Comparison of ENCODE assay signal across 16 cellular contexts in genomic region chr4:158139086-158139485, GRCh38. TPM values are rescaled to one million over a fixed set of nuclear protein-coding genes. Genes with fewer than 3 reads are reported as not detected.
"Had no signal": no experiment of that assay in that cellular context is flagged by ENCODE, and none has a peak within 500 bp of the region (broad histone marks: within the 10 kb centered on the region; RNA-seq: fewer than 3 reads in every experiment).

No MANE protein-coding gene starts in this region.

- H3K4me3 Mint-ChIP-seq: activated CD4-positive, alpha-beta memory T cell treated with anti-CD3 and anti-CD28 coated beads for 36 hours; activated CD8-positive, alpha-beta memory T cell treated with anti-CD3 and anti-CD28 coated beads, Interleukin-2, amount 10 ng/mL, durations not matched to agents 7 days and 5 days; activated naive CD4-positive, alpha-beta T cell treated with anti-CD3 and anti-CD28 coated beads for 36 hours; endodermal cell; nephron progenitor cell; stimulated activated naive CD8-positive, alpha-beta T cell treated with anti-CD3 and anti-CD28 coated beads, Interleukin-15, Interleukin-2, amounts not matched to agents 100 ng/mL and 50 ng/mL, for 24 hours had no signal

- H3K27me3 Mint-ChIP-seq: activated CD4-positive, alpha-beta memory T cell treated with anti-CD3 and anti-CD28 coated beads for 36 hours; activated CD8-positive, alpha-beta memory T cell treated with anti-CD3 and anti-CD28 coated beads, Interleukin-2, amount 10 ng/mL, durations not matched to agents 7 days and 5 days; stimulated activated naive CD8-positive, alpha-beta T cell treated with anti-CD3 and anti-CD28 coated beads, Interleukin-15, Interleukin-2, amounts not matched to agents 100 ng/mL and 50 ng/mL, for 24 hours had no signal

- H3K9me3 Mint-ChIP-seq: activated CD4-positive, alpha-beta memory T cell treated with anti-CD3 and anti-CD28 coated beads for 36 hours; activated naive CD4-positive, alpha-beta T cell treated with anti-CD3 and anti-CD28 coated beads for 36 hours; activated T-helper 2 cell treated with anti-CD3 and anti-CD28 coated beads, Interferon-gamma antibody, Interleukin-2, Interleukin-4, amounts not matched to agents 10 μg/mL and 5 μg/mL and 100 μg/mL, durations not matched to agents 14 hours and 24 hours and 36 hours; nephron progenitor cell; stimulated activated naive CD8-positive, alpha-beta T cell treated with anti-CD3 and anti-CD28 coated beads, Interleukin-15, Interleukin-2, amounts not matched to agents 100 ng/mL and 50 ng/mL, for 24 hours had no signal

- H3K27me3 ChIP-seq: dorsolateral prefrontal cortex, left lung had no signal

- H3K9me3 ChIP-seq: left lung had no signal

- H3K27ac ChIP-seq: left lung, WERI-Rb-1 had no signal

- H3K4me1 Mint-ChIP-seq: activated CD8-positive, alpha-beta memory T cell treated with anti-CD3 and anti-CD28 coated beads, Interleukin-2, amount 10 ng/mL, durations not matched to agents 7 days and 5 days; endodermal cell; nephron progenitor cell had no signal

- H3K27ac Mint-ChIP-seq: activated CD4-positive, alpha-beta memory T cell treated with anti-CD3 and anti-CD28 coated beads for 36 hours; activated CD8-positive, alpha-beta memory T cell treated with anti-CD3 and anti-CD28 coated beads, Interleukin-2, amount 10 ng/mL, durations not matched to agents 7 days and 5 days; activated naive CD4-positive, alpha-beta T cell treated with anti-CD3 and anti-CD28 coated beads for 36 hours; activated T-helper 2 cell treated with anti-CD3 and anti-CD28 coated beads, Interferon-gamma antibody, Interleukin-2, Interleukin-4, amounts not matched to agents 10 μg/mL and 5 μg/mL and 100 μg/mL, durations not matched to agents 14 hours and 24 hours and 36 hours; endodermal cell; nephron progenitor cell; stimulated activated naive CD8-positive, alpha-beta T cell treated with anti-CD3 and anti-CD28 coated beads, Interleukin-15, Interleukin-2, amounts not matched to agents 100 ng/mL and 50 ng/mL, for 24 hours had no signal

- H3K36me3 ChIP-seq: left lung, WERI-Rb-1 had no signal

- H3K4me3 ChIP-seq: dorsolateral prefrontal cortex, left lung had no signal

- H3K36me3 Mint-ChIP-seq: activated CD4-positive, alpha-beta memory T cell treated with anti-CD3 and anti-CD28 coated beads for 36 hours; activated CD8-positive, alpha-beta memory T cell treated with anti-CD3 and anti-CD28 coated beads, Interleukin-2, amount 10 ng/mL, durations not matched to agents 7 days and 5 days had no signal

- H3K4me1 ChIP-seq: left lung had no signal

- DNase-seq: activated CD4-positive, alpha-beta memory T cell treated with anti-CD3 and anti-CD28 coated beads for 36 hours; activated CD8-positive, alpha-beta memory T cell treated with anti-CD3 and anti-CD28 coated beads, Interleukin-2, amount 10 ng/mL, durations not matched to agents 7 days and 5 days; activated naive CD4-positive, alpha-beta T cell treated with anti-CD3 and anti-CD28 coated beads for 36 hours; activated T-cell treated with anti-CD3 and anti-CD28 coated beads, Interleukin-2, amount 50 U/mL, for 1 hour; dorsolateral prefrontal cortex; endodermal cell; erythroblast; left lung; mesenchymal stem cell; nephron progenitor cell; occipital lobe; right cardiac atrium; T-helper 1 cell; WERI-Rb-1 had no signal

RNA-seq across cellular contexts. Expression of gene GASK1B, which starts 33.7 kb away (rescaled TPM):
- total RNA-seq: activated CD4-positive, alpha-beta memory T cell treated with anti-CD3 and anti-CD28 coated beads for 36 hours; activated CD8-positive, alpha-beta memory T cell treated with anti-CD3 and anti-CD28 coated beads, Interleukin-2, amount 10 ng/mL, durations not matched to agents 7 days and 5 days; activated naive CD4-positive, alpha-beta T cell treated with anti-CD3 and anti-CD28 coated beads for 36 hours; activated T-helper 2 cell treated with anti-CD3 and anti-CD28 coated beads, Interferon-gamma antibody, Interleukin-2, Interleukin-4, amounts not matched to agents 10 μg/mL and 5 μg/mL and 100 μg/mL, durations not matched to agents 14 hours and 24 hours and 36 hours had no signal
